Comparison of ENCODE assay signal across 25 cellular contexts in the genomic region with DNA sequence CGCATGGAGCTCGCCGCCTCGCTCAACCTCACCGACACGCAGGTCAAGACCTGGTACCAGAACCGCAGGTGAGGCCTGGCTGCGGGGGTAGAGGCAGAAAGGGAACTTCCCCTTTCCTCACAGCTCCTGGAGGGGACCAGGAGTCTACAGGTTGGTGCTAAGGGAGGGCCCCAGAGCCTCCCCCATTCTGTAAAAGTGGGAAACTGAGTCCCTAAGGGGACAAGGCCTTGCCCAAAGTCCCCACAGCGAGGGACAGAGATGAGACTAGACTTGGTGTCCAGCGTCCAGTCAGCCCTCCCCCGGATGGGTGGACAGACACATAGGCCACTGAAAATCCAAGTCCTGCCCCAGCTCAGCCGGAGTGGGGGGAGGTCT. TPM values are rescaled to one million over a fixed set of nuclear protein-coding genes. Genes with fewer than 3 reads are reported as not detected.
DNase-seq lines count a peak whose midpoint lies in the region; ATAC-seq and TF ChIP-seq lines count a peak whose summit lies in the region.
"Had no signal": no experiment of that assay in that cellular context is flagged by ENCODE, and none has a peak within 500 bp of the region (broad histone marks: within the 10 kb centered on the region; RNA-seq: fewer than 3 reads in every experiment).

No MANE protein-coding gene starts in this region.

- H2BK120ac ChIP-seq in H9 (ENCODE audit: low read depth, low read length, poor library complexity, severe bottlenecking) = no peak overlapping the region

- H3K79me1 ChIP-seq in H9 (ENCODE audit: insufficient read depth, low read depth, low read length, poor library complexity, severe bottlenecking) = no peaks in the 10 kb centered on the region

- H3K23me2 ChIP-seq in H9 (ENCODE audit: insufficient read length, low read depth, low read length, poor library complexity, severe bottlenecking) = peaks cover 23% of the 10 kb centered on the region

- H3K9me3 ChIP-seq in H9 (ENCODE audit: control insufficient read depth, low read depth, low read length) (no peaks in the 10 kb centered on the region), RWPE2 (ENCODE audit: severe bottlenecking) (no peaks in the 10 kb centered on the region), iPS-18c (ENCODE audit: control insufficient read depth, insufficient read depth, low read length) (peaks cover 5% of the 10 kb centered on the region), smooth muscle cell (replicated peaks; ENCODE audit: low read depth) (no peaks in the 10 kb centered on the region)
- H3K9me3 ChIP-seq: BLaER1 had no signal

- no peak overlapping the region for H3K56ac ChIP-seq in H9 (ENCODE audit: insufficient read length, low read depth, low read length)

- H4K91ac ChIP-seq in H9 (ENCODE audit: insufficient read length, low read depth, low read length) = no peak overlapping the region

- WGBS in H9 (ENCODE audit: extremely low coverage, insufficient read length, low lambda C conversion rate) = no CpG with 5 or more reads among the region's 12 CpGs
- WGBS in smooth muscle cell (ENCODE audit: low lambda C conversion rate) = 25% methylated on average over 12 of the region's 12 CpGs

- no peak for ATAC-seq in RWPE2 (ENCODE audit: low read depth)

- no peaks in the 10 kb centered on the region for H3K36me3 ChIP-seq in RWPE2 (ENCODE audit: low read depth)
- no peaks in the 10 kb centered on the region for H3K36me3 ChIP-seq in smooth muscle cell (ENCODE audit: low read depth)
- H3K36me3 ChIP-seq: BLaER1 had no signal

- H3K27ac ChIP-seq in H9 (ENCODE audit: insufficient read length, low read depth, low read length) (no peak overlapping the region), RWPE2 (ENCODE audit: poor library complexity, severe bottlenecking) (no peak overlapping the region), smooth muscle cell (ENCODE audit: low read depth) (no peak overlapping the region)
- H3K27ac ChIP-seq: BLaER1, HL-60 had no signal

- H3K4ac ChIP-seq in H9 (ENCODE audit: low read depth, low read length) = no peak overlapping the region

- no peak overlapping the region for H4K5ac ChIP-seq in H9 (ENCODE audit: insufficient read length, low read depth, low read length)

- H2BK12ac ChIP-seq in H9 (ENCODE audit: insufficient read length, low read depth, low read length) = no peak overlapping the region

- H4K8ac ChIP-seq in H9 (replicated peaks; ENCODE audit: insufficient read length, low read depth, low read length) = no peak overlapping the region

- H2AK5ac ChIP-seq in H9 (ENCODE audit: insufficient read length, low read length) = no peak overlapping the region

- H3K79me2 ChIP-seq in H9 (ENCODE audit: insufficient read depth, low read length) = no peaks in the 10 kb centered on the region
- no peaks in the 10 kb centered on the region for H3K79me2 ChIP-seq in smooth muscle cell (ENCODE audit: low read depth)

- H3K27me3 ChIP-seq in H9 (ENCODE audit: insufficient read depth, low read length) = peaks cover 95% of the 10 kb centered on the region
- H3K27me3 ChIP-seq in RWPE2 (ENCODE audit: insufficient read depth, poor library complexity, severe bottlenecking) = peaks cover 90% of the 10 kb centered on the region
- peaks cover 100% of the 10 kb centered on the region for H3K27me3 ChIP-seq in smooth muscle cell (ENCODE audit: low read depth)

- H3K9ac ChIP-seq in H9 (ENCODE audit: extremely low read depth, insufficient read length, low read length) = no peak overlapping the region
- no peak overlapping the region for H3K9ac ChIP-seq in smooth muscle cell (ENCODE audit: low read depth)
- H3K9ac ChIP-seq: BLaER1 had no signal

- H3F3A ChIP-seq in smooth muscle cell (ENCODE audit: low read depth) = no peaks in the 10 kb centered on the region

- H3K4me1 ChIP-seq in H9 (ENCODE audit: insufficient read depth, low read length) (peaks cover 7% of the 10 kb centered on the region; the same call in 1 of the 2 replicates), RWPE2 (ENCODE audit: insufficient read depth, poor library complexity, severe bottlenecking) (no peaks in the 10 kb centered on the region), smooth muscle cell (ENCODE audit: low read depth) (peaks cover 40% of the 10 kb centered on the region)
- H3K4me1 ChIP-seq: BLaER1 had no signal

- H3T11ph ChIP-seq in H9 (ENCODE audit: low read length) = no peak overlapping the region

- H2AFZ ChIP-seq in H9 (ENCODE audit: low read length) (no peak overlapping the region), smooth muscle cell (ENCODE audit: low read depth) (no peak overlapping the region)

- no peak overlapping the region for H3K27ac Mint-ChIP-seq in H9
- H3K27ac Mint-ChIP-seq: HFFc6 had no signal

- peaks cover 3 to 7% of the 10 kb centered on the region in 2 experiments; a peak in 2 of 5 replicates for H3K9me3 Mint-ChIP-seq in H9
- H3K9me3 Mint-ChIP-seq: HFFc6 had no signal

- H4K20me1 ChIP-seq in H9 (ENCODE audit: control insufficient read depth, insufficient read depth, insufficient read length) (no peaks in the 10 kb centered on the region), smooth muscle cell (ENCODE audit: low read depth) (peaks cover 45% of the 10 kb centered on the region)

- H3K4me2 ChIP-seq in H9 (ENCODE audit: insufficient read depth, insufficient read length, low read length) (peak overlapping the region; percentile 9), smooth muscle cell (peak overlapping the region; percentile 69)
- H3K4me2 ChIP-seq: BLaER1 had no signal

- H3K27me3 Mint-ChIP-seq in H9 (ENCODE audit: low read depth) = peaks cover 95% of the 10 kb centered on the region

- TF ChIP-seq CTCF in H9 (conservative IDR thresholded peaks at IDR 0.05) (no peak), RWPE2 (IDR thresholded peaks at IDR 0.05; ENCODE audit: poor library complexity, severe bottlenecking) (no peak), smooth muscle cell (IDR thresholded peaks at IDR 0.05; ENCODE audit: borderline replicate concordance, insufficient read depth, poor library complexity, severe bottlenecking) (no peak)

- no peak overlapping the region for H3K23ac ChIP-seq in H9 (ENCODE audit: insufficient read length, low read depth, low read length)

- no peak overlapping the region for H2BK20ac ChIP-seq in H9 (ENCODE audit: low read depth, low read length, poor library complexity, severe bottlenecking)

- no peak overlapping the region for H2BK5ac ChIP-seq in H9 (ENCODE audit: insufficient read length, low read length)

- no peak overlapping the region for H3K18ac ChIP-seq in H9 (ENCODE audit: insufficient read length, low read depth, low read length)

- DNase-seq in H9 = no peak
- DNase-seq in RWPE2 (ENCODE audit: low spot score) = peak; percentile 23
- no peak for DNase-seq in smooth muscle cell (lab: John Stamatoyannopoulos, UW; ENCODE audit: unreplicated experiment)
- no peak for DNase-seq in T-helper 9 cell
- no peak for DNase-seq in superior temporal gyrus (ENCODE audit: extremely low spot score)
- no peak for DNase-seq in RKO (ENCODE audit: low spot score)
- DNase-seq: CD4-positive, alpha-beta memory T cell; DMS153; GDM1; HFFc6; Kasumi-1; NCI-H1694; NCI-H2081; NCI-H2171; NCI-H446; NCI-H526; OCI-M1; SHP77 had no signal

- H3K4me3 Mint-ChIP-seq in H9 = no peak overlapping the region
- H3K4me3 Mint-ChIP-seq: HFFc6 had no signal

- H2BK15ac ChIP-seq in H9 (ENCODE audit: low read depth, low read length) = no peak overlapping the region

- 0 out of 2 replicates have a peak overlapping the region, but pooled peaks have one; percentile 39 for H3K14ac ChIP-seq in H9 (ENCODE audit: insufficient read depth, low read length)

- no peaks in the 10 kb centered on the region for H3K36me3 Mint-ChIP-seq in H9 (ENCODE audit: insufficient read depth in 1 of 3, low read depth in 3 of 3)

- no peak overlapping the region for H3K4me3 ChIP-seq in RWPE2 (ENCODE audit: severe bottlenecking)
- H3K4me3 ChIP-seq in iPS-18c (ENCODE audit: insufficient read depth, low read depth, low read length) = peak overlapping the region; percentile 40; the same call in 1 of the 2 replicates
- no peak overlapping the region for H3K4me3 ChIP-seq in smooth muscle cell
- H3K4me3 ChIP-seq: BLaER1 had no signal

- peaks cover 36 to 63% of the 10 kb centered on the region in 2 experiments for H3K4me1 Mint-ChIP-seq in H9

RNA-seq across cellular contexts. Expression of gene BARHL1, which starts 5.1 kb away (rescaled TPM):
- total RNA-seq in H9 (2021) = not detected in 2 replicates
- total RNA-seq in smooth muscle cell = not detected in 2 replicates
- 0.24 TPM in 1 of 2 replicates, not detected in the other for polyA plus RNA-seq in smooth muscle cell
- total RNA-seq: CD4-positive, alpha-beta memory T cell; Daoy; HFFc6; HT1080; MCF 10A; RPMI7951 had no signal
- polyA plus RNA-seq: CD4-positive, alpha-beta memory T cell had no signal
